ENCODE assay signal across 8 cellular contexts in genomic region chr3:183298708-183299153, GRCh38. TPM values are rescaled to one million over a fixed set of nuclear protein-coding genes. Genes with fewer than 3 reads are reported as not detected.
DNase-seq lines count a peak whose midpoint lies in the region; ATAC-seq and TF ChIP-seq lines count a peak whose summit lies in the region.

No MANE protein-coding gene starts in this region.

- peaks cover 11% of the 10 kb centered on the region for H3K36me3 Mint-ChIP-seq in osteocyte (ENCODE audit: unreplicated experiment)

- H3K27ac Mint-ChIP-seq in osteocyte (ENCODE audit: unreplicated experiment) = peak overlapping the region; percentile 94

- no peak overlapping the region for H3K4me2 ChIP-seq in fibroblast of lung (ENCODE audit: extremely low read depth, insufficient read depth, low read length)

- H4K20me1 ChIP-seq in fibroblast of lung (ENCODE audit: control insufficient read depth, extremely low read depth, insufficient read depth, low read length) = no peaks in the 10 kb centered on the region

- no peak overlapping the region for H2AFZ ChIP-seq in fibroblast of lung (ENCODE audit: low read length)

- BruUV-seq in Panc1 (replicated peaks; lab: Mats Ljungman, UMichigan) = no TSS peak

- intact Hi-C loops in Panc1 (cut with micrococcal nuclease; ENCODE audit: unreplicated experiment) = no loop called here

- peak; percentile 43; the same call in 1 of the 2 replicates for ATAC-seq in Panc1
- no peak for ATAC-seq in HG03460 (IDR thresholded peaks at IDR 0.05; ENCODE audit: unreplicated experiment)
- ATAC-seq in GM19397 (IDR thresholded peaks at IDR 0.05; ENCODE audit: unreplicated experiment) = no peak

- no peak overlapping the region for H3K9ac ChIP-seq in fibroblast of lung (ENCODE audit: insufficient read depth, low read length)

- H3K4me3 Mint-ChIP-seq in osteocyte (ENCODE audit: unreplicated experiment) = peak overlapping the region; percentile 64

- TF ChIP-seq CTCF in HEK293 (tag by site-specific recombination; IDR thresholded peaks at IDR 0.05) = no peak
- no peak for TF ChIP-seq CTCF in Panc1 (IDR thresholded peaks at IDR 0.05)
- no peak for TF ChIP-seq CTCF in fibroblast of lung (conservative IDR thresholded peaks at IDR 0.05 in 1 of 2, IDR thresholded peaks at IDR 0.05 in 1 of 2; ENCODE audit: low read depth in 1 of 2, low read length in 2 of 2)
- TF ChIP-seq CTCF in osteocyte (IDR thresholded peaks at IDR 0.05) = no peak

- H3K27me3 ChIP-seq in Panc1 (ENCODE audit: control insufficient read depth, insufficient read depth, low read length) (no peaks in the 10 kb centered on the region), fibroblast of lung (ENCODE audit: control insufficient read depth, insufficient read depth, low read length) (peaks cover 4% of the 10 kb centered on the region)

- H3K4me1 Mint-ChIP-seq in osteocyte (ENCODE audit: unreplicated experiment) = peaks cover 56% of the 10 kb centered on the region

- no peaks in the 10 kb centered on the region for H3K79me2 ChIP-seq in fibroblast of lung (ENCODE audit: control insufficient read depth, insufficient read depth, low read length)

- POLR2A ChIA-PET in HEK293 (lab: Yijun Ruan, JAX) (no interaction called here), Panc1 (lab: Charles Lee) (no interaction called here)

- H3K4me1 ChIP-seq in HEK293 (ENCODE audit: control insufficient read depth, insufficient read depth, low read length) (no peaks in the 10 kb centered on the region), Panc1 (ENCODE audit: control insufficient read depth, insufficient read depth, low read length) (no peaks in the 10 kb centered on the region), fibroblast of lung (ENCODE audit: control insufficient read depth, extremely low read depth, insufficient read depth, low read length) (no peaks in the 10 kb centered on the region)

- CTCF ChIA-PET in HEK293 (lab: Yijun Ruan, JAX) (no interaction called here), Panc1 (lab: Charles Lee) (interaction anchor here (0.6 kb wide), 1 partner anchor 22 kb away, joined by 3 read pairs; no protein-coding TSS in a partner anchor)

- DNase-seq in Panc1 (ENCODE audit: low read depth, low spot score) = no peak
- DNase-seq in fibroblast of lung (ENCODE audit: low read depth in 2 of 2) = peak; percentile 94 to 99
- peak; percentile 93 for DNase-seq in osteocyte (ENCODE audit: extremely low spot score, unreplicated experiment)
- DNase-seq in cerebellar nuclear complex (lab: John Stamatoyannopoulos, UW) = no peak
- DNase-seq in stimulated activated naive CD4-positive, alpha-beta T cell treated with Interleukin-2 at 50 U/mL for 16 hours (lab: John Stamatoyannopoulos, UW) = no peak

- no peak overlapping the region for H3K4me3 ChIP-seq in HEK293 (ENCODE audit: low read depth, low read length)
- H3K4me3 ChIP-seq in Panc1 (ENCODE audit: low read depth in 2 of 2, low read length in 2 of 2) = no peak overlapping the region
- peak overlapping the region in 1 of 4 experiments; percentile 30 for H3K4me3 ChIP-seq in fibroblast of lung (replicated peaks in 1 of 4; ENCODE audit: control extremely low read depth in 1 of 4, insufficient read depth in 1 of 4, low read depth in 3 of 4, low read length in 4 of 4)

- no peaks in the 10 kb centered on the region for H3K27me3 Mint-ChIP-seq in osteocyte (ENCODE audit: unreplicated experiment)

- H3K36me3 ChIP-seq in HEK293 (ENCODE audit: control insufficient read depth in 2 of 2, insufficient read depth in 1 of 2, low read length in 2 of 2) (peaks cover 0 to 7% of the 10 kb centered on the region in 2 experiments; a peak in 1 of 3 replicates), Panc1 (ENCODE audit: control insufficient read depth, insufficient read depth, low read length) (no peaks in the 10 kb centered on the region), fibroblast of lung (ENCODE audit: control insufficient read depth, insufficient read depth, low read length) (no peaks in the 10 kb centered on the region)

- in situ Hi-C loops in Panc1 (cut with HindIII; ENCODE audit: low pct_unique_long_range_greater_than_20kb, low sequenced_read_pairs) = no loop called here

- H3K9me3 ChIP-seq in HEK293 (ENCODE audit: control insufficient read depth, insufficient read depth, low read depth, low read length) (no peaks in the 10 kb centered on the region), Panc1 (ENCODE audit: control insufficient read depth, insufficient read depth, low read depth, low read length) (no peaks in the 10 kb centered on the region), fibroblast of lung (ENCODE audit: control insufficient read depth, insufficient read depth, low read depth, low read length) (no peaks in the 10 kb centered on the region)

- no peaks in the 10 kb centered on the region for H3K9me3 Mint-ChIP-seq in osteocyte (ENCODE audit: unreplicated experiment)

- no peak overlapping the region for H3K27ac ChIP-seq in HEK293 (ENCODE audit: extremely low read depth, low read depth, low read length)
- no peak overlapping the region for H3K27ac ChIP-seq in Panc1 (ENCODE audit: low read length)
- H3K27ac ChIP-seq in fibroblast of lung (ENCODE audit: insufficient read depth, low read length) = no peak overlapping the region

TF ChIP-seq in HEK293, 187 proteins besides CTCF, POLR2A, EP300 and RAD21 (continues in another document):
- TF ChIP-seq GLIS2 (tag by site-specific recombination; IDR thresholded peaks at IDR 0.05) (peak; percentile 80; the same call in 1 of the 2 replicates), ZNF561 (tag by site-specific recombination; IDR thresholded peaks at IDR 0.05; ENCODE audit: borderline replicate concordance) (no peak), ZNF416 (tag by site-specific recombination; IDR thresholded peaks at IDR 0.05) (no peak), ZNF341 (tag by site-specific recombination; IDR thresholded peaks at IDR 0.05; ENCODE audit: low read depth) (peak; percentile 60), ZEB2 (tag by site-specific recombination; IDR thresholded peaks at IDR 0.05) (0 out of 2 replicates have a peak, but pooled peaks have one; percentile 38), ZNF394 (tag by site-specific recombination; IDR thresholded peaks at IDR 0.05; ENCODE audit: borderline replicate concordance) (peak; percentile 58), PRDM6 (tag by site-specific recombination; IDR thresholded peaks at IDR 0.05) (no peak), ZNF660 (tag by site-specific recombination; IDR thresholded peaks at IDR 0.05) (peak; percentile 86), YY2 (tag by site-specific recombination; IDR thresholded peaks at IDR 0.05) (0 out of 2 replicates have a peak, but pooled peaks have one; percentile 24), HIC1 (tag by site-specific recombination; IDR thresholded peaks at IDR 0.05) (peak; percentile 62), ZNF302 (tag by site-specific recombination; IDR thresholded peaks at IDR 0.05; ENCODE audit: low read depth) (no peak), ZNF184 (tag by site-specific recombination; IDR thresholded peaks at IDR 0.05) (no peak), ZNF692 (tag by site-specific recombination; IDR thresholded peaks at IDR 0.05) (peak; percentile 84)

RNA-seq across cellular contexts. Expression of gene B3GNT5, which starts 45.7 kb away (rescaled TPM):
- total RNA-seq in Panc1 (2021; ENCODE audit: unreplicated experiment) = 22.8 TPM
- polyA plus RNA-seq in Panc1 (2012; ENCODE audit: insufficient read length) = 9.7 TPM
- 1.3 and 2.8 TPM in 2 replicates for total RNA-seq in fibroblast of lung
- 0.96 and 1.7 TPM in 2 replicates for polyA plus RNA-seq in fibroblast of lung
- polyA plus RNA-seq in fibroblast of lung (2012) = 1.2 and 1.3 TPM in 2 replicates
- polyA minus RNA-seq in fibroblast of lung (ENCODE audit: low replicate concordance) = 0.37 TPM in 1 of 2 replicates, not detected in the other
- total RNA-seq in osteocyte = 20.6 and 24.3 TPM in 2 replicates

Comparison
In these comparisons a context has a peak if more than half of its experiments do, and no peak if none do; other contexts are left out.
1. DNase-seq: peak in fibroblast of lung (2 of 2) and osteocyte (single experiment); none in Panc1 (single experiment), cerebellar nuclear complex (0 of 2) and stimulated activated naive CD4-positive, alpha-beta T cell treated with Interleukin-2 at 50 U/mL for 16 hours (single experiment).